Comparison of ENCODE assay signal across 1 cellular context in the genomic region with DNA sequence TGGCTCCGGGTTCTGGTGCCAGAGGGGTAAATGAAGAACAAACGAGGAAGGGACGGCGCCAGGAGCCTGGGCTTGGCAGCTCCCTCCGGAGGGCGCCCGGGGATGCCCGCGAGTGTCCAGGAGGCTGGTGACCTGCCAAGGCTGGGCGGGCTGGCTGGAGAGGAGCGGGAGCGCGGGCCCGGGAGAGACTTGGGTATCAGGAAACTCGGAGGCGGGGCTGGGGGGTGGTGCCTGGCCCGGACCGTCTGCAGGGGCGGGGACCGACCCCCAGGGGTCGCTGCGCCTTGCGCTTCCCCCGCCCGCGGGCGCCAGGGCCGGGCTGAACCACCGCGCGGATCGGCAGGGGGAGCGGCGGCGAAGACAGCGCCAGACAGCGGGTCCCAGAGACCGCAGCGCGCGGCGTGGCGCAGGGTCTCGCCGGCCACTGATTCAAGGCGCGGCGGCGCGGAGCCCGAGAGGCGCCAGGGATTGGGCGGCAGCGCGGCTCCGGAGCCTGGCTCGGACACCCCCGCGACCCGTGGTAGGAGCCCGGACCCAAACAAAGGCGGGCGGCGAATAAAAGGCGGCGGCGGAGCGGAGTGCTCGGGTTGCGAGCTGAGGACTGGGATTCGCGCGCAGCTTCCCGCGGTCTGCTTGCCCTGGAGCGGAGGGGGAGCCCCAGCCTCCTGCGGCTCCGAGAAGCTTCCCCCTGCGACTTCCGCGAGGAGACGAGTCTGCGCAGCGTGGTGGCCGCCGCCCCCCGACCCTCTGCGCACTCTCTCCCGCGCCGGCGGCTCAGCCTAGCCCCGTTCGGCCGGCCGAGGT.
TF ChIP-seq lines count a peak whose summit lies in the region.

A gene with protein sequence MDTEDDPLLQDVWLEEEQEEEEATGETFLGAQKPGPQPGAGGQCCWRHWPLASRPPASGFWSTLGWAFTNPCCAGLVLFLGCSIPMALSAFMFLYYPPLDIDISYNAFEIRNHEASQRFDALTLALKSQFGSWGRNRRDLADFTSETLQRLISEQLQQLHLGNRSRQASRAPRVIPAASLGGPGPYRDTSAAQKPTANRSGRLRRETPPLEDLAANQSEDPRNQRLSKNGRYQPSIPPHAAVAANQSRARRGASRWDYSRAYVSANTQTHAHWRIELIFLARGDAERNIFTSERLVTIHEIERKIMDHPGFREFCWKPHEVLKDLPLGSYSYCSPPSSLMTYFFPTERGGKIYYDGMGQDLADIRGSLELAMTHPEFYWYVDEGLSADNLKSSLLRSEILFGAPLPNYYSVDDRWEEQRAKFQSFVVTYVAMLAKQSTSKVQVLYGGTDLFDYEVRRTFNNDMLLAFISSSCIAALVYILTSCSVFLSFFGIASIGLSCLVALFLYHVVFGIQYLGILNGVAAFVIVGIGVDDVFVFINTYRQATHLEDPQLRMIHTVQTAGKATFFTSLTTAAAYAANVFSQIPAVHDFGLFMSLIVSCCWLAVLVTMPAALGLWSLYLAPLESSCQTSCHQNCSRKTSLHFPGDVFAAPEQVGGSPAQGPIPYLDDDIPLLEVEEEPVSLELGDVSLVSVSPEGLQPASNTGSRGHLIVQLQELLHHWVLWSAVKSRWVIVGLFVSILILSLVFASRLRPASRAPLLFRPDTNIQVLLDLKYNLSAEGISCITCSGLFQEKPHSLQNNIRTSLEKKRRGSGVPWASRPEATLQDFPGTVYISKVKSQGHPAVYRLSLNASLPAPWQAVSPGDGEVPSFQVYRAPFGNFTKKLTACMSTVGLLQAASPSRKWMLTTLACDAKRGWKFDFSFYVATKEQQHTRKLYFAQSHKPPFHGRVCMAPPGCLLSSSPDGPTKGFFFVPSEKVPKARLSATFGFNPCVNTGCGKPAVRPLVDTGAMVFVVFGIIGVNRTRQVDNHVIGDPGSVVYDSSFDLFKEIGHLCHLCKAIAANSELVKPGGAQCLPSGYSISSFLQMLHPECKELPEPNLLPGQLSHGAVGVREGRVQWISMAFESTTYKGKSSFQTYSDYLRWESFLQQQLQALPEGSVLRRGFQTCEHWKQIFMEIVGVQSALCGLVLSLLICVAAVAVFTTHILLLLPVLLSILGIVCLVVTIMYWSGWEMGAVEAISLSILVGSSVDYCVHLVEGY (N-terminal part only) (plus strand): TSS at position 585 of the 804 bp plus-strand sequence. CDS start 21,838 bp downstream, outside the sequence.

TF ChIP-seq in HepG2, 621 proteins besides CTCF, POLR2A, EP300 and RAD21 (continues in another document):
- TF ChIP-seq CCDC6 (CRISPR knock-in tag; IDR thresholded peaks at IDR 0.05) (peak; percentile 48; the same call in 1 of the 2 replicates), NFKB2 (CRISPR knock-in tag; IDR thresholded peaks at IDR 0.05; ENCODE audit: borderline replicate concordance) (peak; percentile 37; the same call in 1 of the 2 replicates), HNRNPK (IDR thresholded peaks at IDR 0.05; ENCODE audit: low read depth, low read length, poor library complexity, severe bottlenecking) (peak; percentile 47), SALL2 (CRISPR knock-in tag; IDR thresholded peaks at IDR 0.05) (peak; percentile 61; the same call in 1 of the 2 replicates), ATF7-NPFF (CRISPR knock-in tag; IDR thresholded peaks at IDR 0.05; ENCODE audit: low read depth) (peak; percentile 51; the same call in 1 of the 2 replicates), CENPT (CRISPR knock-in tag; IDR thresholded peaks at IDR 0.05; ENCODE audit: low read depth) (no peak), TGIF2 (CRISPR knock-in tag; IDR thresholded peaks at IDR 0.05) (no peak), HDAC1 (CRISPR knock-in tag; IDR thresholded peaks at IDR 0.05) (peak; percentile 38; the same call in 1 of the 2 replicates), ZNF230 (CRISPR knock-in tag; IDR thresholded peaks at IDR 0.05) (peak; percentile 84; the same call in 1 of the 2 replicates), ZNF556 (CRISPR knock-in tag; IDR thresholded peaks at IDR 0.05; ENCODE audit: borderline replicate concordance) (peak; percentile 56; the same call in 1 of the 2 replicates), ZNF547 (CRISPR knock-in tag; IDR thresholded peaks at IDR 0.05) (peak; percentile 78), NR2C2 (CRISPR knock-in tag; IDR thresholded peaks at IDR 0.05; ENCODE audit: borderline replicate concordance) (peak; percentile 38; the same call in 1 of the 2 replicates), ZNF431 (CRISPR knock-in tag; IDR thresholded peaks at IDR 0.05; ENCODE audit: borderline replicate concordance, low read depth) (0 out of 2 replicates have a peak, but pooled peaks have one; percentile 18), RARA (CRISPR knock-in tag; IDR thresholded peaks at IDR 0.05) (no peak), ZNF331 (CRISPR knock-in tag; IDR thresholded peaks at IDR 0.05) (peak; percentile 40; the same call in 1 of the 2 replicates), ZNF678 (CRISPR knock-in tag; IDR thresholded peaks at IDR 0.05) (peak; percentile 33; the same call in 1 of the 2 replicates), GABPB1 (CRISPR knock-in tag; IDR thresholded peaks at IDR 0.05) (peak; percentile 59; the same call in 1 of the 2 replicates), CHCHD3 (CRISPR knock-in tag; IDR thresholded peaks at IDR 0.05) (peak; percentile 74), YEATS4 (CRISPR knock-in tag; IDR thresholded peaks at IDR 0.05; ENCODE audit: borderline replicate concordance) (peak; percentile 48; the same call in 1 of the 2 replicates), ARHGAP35 (CRISPR knock-in tag; IDR thresholded peaks at IDR 0.05; ENCODE audit: borderline replicate concordance) (0 out of 2 replicates have a peak, but pooled peaks have one; percentile 16), ZSCAN9 (CRISPR knock-in tag; IDR thresholded peaks at IDR 0.05; ENCODE audit: borderline replicate concordance) (no peak), ZNF7 (CRISPR knock-in tag; IDR thresholded peaks at IDR 0.05) (0 out of 2 replicates have a peak, but pooled peaks have one; percentile 22), TMF1 (CRISPR knock-in tag; IDR thresholded peaks at IDR 0.05; ENCODE audit: low read depth) (0 out of 2 replicates have a peak, but pooled peaks have one; percentile 25), PHF21A (CRISPR knock-in tag; IDR thresholded peaks at IDR 0.05) (peak; percentile 33; the same call in 1 of the 2 replicates), GFI1 (CRISPR knock-in tag; IDR thresholded peaks at IDR 0.05; ENCODE audit: borderline replicate concordance) (0 out of 2 replicates have a peak, but pooled peaks have one; percentile 20), TAF1 (CRISPR knock-in tag; IDR thresholded peaks at IDR 0.05) (peak; percentile 61; the same call in 1 of the 2 replicates), DR1 (CRISPR knock-in tag; IDR thresholded peaks at IDR 0.05) (peak; percentile 65; the same call in 1 of the 2 replicates), ZNF263 (CRISPR knock-in tag; IDR thresholded peaks at IDR 0.05) (peak; percentile 80), KLF11 (CRISPR knock-in tag; IDR thresholded peaks at IDR 0.05) (no peak), SKI (IDR thresholded peaks at IDR 0.05; ENCODE audit: partially characterized antibody) (peak; percentile 54), SOX6 (IDR thresholded peaks at IDR 0.05) (no peak), SOX6 (CRISPR knock-in tag; IDR thresholded peaks at IDR 0.05) (0 out of 2 replicates have a peak, but pooled peaks have one; percentile 12)
- TF ChIP-seq, protein P1, sequence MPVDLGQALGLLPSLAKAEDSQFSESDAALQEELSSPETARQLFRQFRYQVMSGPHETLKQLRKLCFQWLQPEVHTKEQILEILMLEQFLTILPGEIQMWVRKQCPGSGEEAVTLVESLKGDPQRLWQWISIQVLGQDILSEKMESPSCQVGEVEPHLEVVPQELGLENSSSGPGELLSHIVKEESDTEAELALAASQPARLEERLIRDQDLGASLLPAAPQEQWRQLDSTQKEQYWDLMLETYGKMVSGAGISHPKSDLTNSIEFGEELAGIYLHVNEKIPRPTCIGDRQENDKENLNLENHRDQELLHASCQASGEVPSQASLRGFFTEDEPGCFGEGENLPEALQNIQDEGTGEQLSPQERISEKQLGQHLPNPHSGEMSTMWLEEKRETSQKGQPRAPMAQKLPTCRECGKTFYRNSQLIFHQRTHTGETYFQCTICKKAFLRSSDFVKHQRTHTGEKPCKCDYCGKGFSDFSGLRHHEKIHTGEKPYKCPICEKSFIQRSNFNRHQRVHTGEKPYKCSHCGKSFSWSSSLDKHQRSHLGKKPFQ (CRISPR knock-in tag; IDR thresholded peaks at IDR 0.05; ENCODE audit: insufficient replicate concordance), result peak; percentile 25
- TF ChIP-seq, protein P2, sequence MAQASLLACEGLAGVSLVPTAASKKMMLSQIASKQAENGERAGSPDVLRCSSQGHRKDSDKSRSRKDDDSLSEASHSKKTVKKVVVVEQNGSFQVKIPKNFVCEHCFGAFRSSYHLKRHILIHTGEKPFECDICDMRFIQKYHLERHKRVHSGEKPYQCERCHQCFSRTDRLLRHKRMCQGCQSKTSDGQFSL (CRISPR knock-in tag; IDR thresholded peaks at IDR 0.05), result peak; percentile 14; the same call in 1 of the 2 replicates
- TF ChIP-seq, protein P3, sequence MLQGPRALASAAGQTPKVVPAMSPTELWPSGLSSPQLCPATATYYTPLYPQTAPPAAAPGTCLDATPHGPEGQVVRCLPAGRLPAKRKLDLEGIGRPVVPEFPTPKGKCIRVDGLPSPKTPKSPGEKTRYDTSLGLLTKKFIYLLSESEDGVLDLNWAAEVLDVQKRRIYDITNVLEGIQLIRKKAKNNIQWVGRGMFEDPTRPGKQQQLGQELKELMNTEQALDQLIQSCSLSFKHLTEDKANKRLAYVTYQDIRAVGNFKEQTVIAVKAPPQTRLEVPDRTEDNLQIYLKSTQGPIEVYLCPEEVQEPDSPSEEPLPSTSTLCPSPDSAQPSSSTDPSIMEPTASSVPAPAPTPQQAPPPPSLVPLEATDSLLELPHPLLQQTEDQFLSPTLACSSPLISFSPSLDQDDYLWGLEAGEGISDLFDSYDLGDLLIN (CRISPR knock-in tag; IDR thresholded peaks at IDR 0.05; ENCODE audit: borderline replicate concordance), result peak; percentile 28; the same call in 1 of the 2 replicates
- TF ChIP-seq, protein P4, sequence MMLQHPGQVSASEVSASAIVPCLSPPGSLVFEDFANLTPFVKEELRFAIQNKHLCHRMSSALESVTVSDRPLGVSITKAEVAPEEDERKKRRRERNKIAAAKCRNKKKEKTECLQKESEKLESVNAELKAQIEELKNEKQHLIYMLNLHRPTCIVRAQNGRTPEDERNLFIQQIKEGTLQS (CRISPR knock-in tag; IDR thresholded peaks at IDR 0.05), result peak; percentile 10; the same call in 1 of the 2 replicates
- TF ChIP-seq, protein P5, sequence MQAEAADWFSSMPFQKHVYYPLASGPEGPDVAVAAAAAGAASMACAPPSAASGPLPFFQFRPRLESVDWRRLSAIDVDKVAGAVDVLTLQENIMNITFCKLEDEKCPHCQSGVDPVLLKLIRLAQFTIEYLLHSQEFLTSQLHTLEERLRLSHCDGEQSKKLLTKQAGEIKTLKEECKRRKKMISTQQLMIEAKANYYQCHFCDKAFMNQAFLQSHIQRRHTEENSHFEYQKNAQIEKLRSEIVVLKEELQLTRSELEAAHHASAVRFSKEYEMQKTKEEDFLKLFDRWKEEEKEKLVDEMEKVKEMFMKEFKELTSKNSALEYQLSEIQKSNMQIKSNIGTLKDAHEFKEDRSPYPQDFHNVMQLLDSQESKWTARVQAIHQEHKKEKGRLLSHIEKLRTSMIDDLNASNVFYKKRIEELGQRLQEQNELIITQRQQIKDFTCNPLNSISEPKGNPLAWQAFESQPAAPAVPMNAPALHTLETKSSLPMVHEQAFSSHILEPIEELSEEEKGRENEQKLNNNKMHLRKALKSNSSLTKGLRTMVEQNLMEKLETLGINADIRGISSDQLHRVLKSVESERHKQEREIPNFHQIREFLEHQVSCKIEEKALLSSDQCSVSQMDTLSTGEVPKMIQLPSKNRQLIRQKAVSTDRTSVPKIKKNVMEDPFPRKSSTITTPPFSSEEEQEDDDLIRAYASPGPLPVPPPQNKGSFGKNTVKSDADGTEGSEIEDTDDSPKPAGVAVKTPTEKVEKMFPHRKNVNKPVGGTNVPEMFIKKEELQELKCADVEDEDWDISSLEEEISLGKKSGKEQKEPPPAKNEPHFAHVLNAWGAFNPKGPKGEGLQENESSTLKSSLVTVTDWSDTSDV (CRISPR knock-in tag; IDR thresholded peaks at IDR 0.05), result no peak
- TF ChIP-seq, protein P6, sequence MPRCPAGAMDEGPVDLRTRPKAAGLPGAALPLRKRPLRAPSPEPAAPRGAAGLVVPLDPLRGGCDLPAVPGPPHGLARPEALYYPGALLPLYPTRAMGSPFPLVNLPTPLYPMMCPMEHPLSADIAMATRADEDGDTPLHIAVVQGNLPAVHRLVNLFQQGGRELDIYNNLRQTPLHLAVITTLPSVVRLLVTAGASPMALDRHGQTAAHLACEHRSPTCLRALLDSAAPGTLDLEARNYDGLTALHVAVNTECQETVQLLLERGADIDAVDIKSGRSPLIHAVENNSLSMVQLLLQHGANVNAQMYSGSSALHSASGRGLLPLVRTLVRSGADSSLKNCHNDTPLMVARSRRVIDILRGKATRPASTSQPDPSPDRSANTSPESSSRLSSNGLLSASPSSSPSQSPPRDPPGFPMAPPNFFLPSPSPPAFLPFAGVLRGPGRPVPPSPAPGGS (CRISPR knock-in tag; IDR thresholded peaks at IDR 0.05), result peak; percentile 69; the same call in 1 of the 2 replicates
- TF ChIP-seq, protein P7, sequence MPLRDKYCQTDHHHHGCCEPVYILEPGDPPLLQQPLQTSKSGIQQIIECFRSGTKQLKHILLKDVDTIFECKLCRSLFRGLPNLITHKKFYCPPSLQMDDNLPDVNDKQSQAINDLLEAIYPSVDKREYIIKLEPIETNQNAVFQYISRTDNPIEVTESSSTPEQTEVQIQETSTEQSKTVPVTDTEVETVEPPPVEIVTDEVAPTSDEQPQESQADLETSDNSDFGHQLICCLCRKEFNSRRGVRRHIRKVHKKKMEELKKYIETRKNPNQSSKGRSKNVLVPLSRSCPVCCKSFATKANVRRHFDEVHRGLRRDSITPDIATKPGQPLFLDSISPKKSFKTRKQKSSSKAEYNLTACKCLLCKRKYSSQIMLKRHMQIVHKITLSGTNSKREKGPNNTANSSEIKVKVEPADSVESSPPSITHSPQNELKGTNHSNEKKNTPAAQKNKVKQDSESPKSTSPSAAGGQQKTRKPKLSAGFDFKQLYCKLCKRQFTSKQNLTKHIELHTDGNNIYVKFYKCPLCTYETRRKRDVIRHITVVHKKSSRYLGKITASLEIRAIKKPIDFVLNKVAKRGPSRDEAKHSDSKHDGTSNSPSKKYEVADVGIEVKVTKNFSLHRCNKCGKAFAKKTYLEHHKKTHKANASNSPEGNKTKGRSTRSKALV (CRISPR knock-in tag; IDR thresholded peaks at IDR 0.05), result peak; percentile 23; the same call in 1 of the 2 replicates
